ENCODE assay signal across 8 cellular contexts in genomic region chr16:30953511-30954124, GRCh38. TPM values are rescaled to one million over a fixed set of nuclear protein-coding genes. Genes with fewer than 3 reads are reported as not detected.
DNase-seq lines count a peak whose midpoint lies in the region; ATAC-seq and TF ChIP-seq lines count a peak whose summit lies in the region.

No MANE protein-coding gene starts in this region.

- peaks cover 18% of the 10 kb centered on the region for H3K36me3 Mint-ChIP-seq in activated B cell treated with CpG ODN at 0.5 μM for 24 hours (ENCODE audit: low read depth)
- H3K36me3 Mint-ChIP-seq in chondrocyte (ENCODE audit: low read depth): no peaks in the 10 kb centered on the region

- no peak for ATAC-seq in activated B cell treated with CpG ODN at 0.5 μM for 24 hours (ENCODE audit: low read depth)

- peak; percentile 26 for DNase-seq in AG08395 (ENCODE audit: low spot score)
- peak; percentile 60 for DNase-seq in NCI-H345 treated with DMSO at 0.1 percent for 48 hours (lab: John Stamatoyannopoulos, UW; ENCODE audit: unreplicated experiment)
- DNase-seq in activated B cell treated with CpG ODN at 0.5 μM for 24 hours: peak; percentile 42
- no peak for DNase-seq in chondrocyte (ENCODE audit: low spot score)
- DNase-seq in lung microvascular endothelial cell (ENCODE audit: low read depth in 2 of 2): peak; percentile 85 to 86
- DNase-seq in stimulated activated CD8-positive, alpha-beta memory T cell treated with anti-CD3 and anti-CD28 coated beads, Interleukin-7, amount 100 ng/mL, for 1 hour (ENCODE audit: low read depth in 2 of 2): peak; percentile 19 to 38
- DNase-seq in GM19238 (ENCODE audit: insufficient read length, low spot score): no peak

- H3K9me3 Mint-ChIP-seq in activated B cell treated with CpG ODN at 0.5 μM for 24 hours (no peaks in the 10 kb centered on the region), chondrocyte (ENCODE audit: low read depth) (no peaks in the 10 kb centered on the region)

- intact Hi-C loops in activated B cell treated with CpG ODN at 0.5 μM for 24 hours (cut with micrococcal nuclease): loop anchor here (10.0 kb wide), 1 partner anchor 921 kb away; the partner anchor contains the start of gene ZNF267

- H3K27ac Mint-ChIP-seq in activated B cell treated with CpG ODN at 0.5 μM for 24 hours (no peak overlapping the region), chondrocyte (ENCODE audit: unreplicated experiment) (peak overlapping the region; percentile 51)

- TF ChIP-seq POLR2A in GM19099 (IDR thresholded peaks at IDR 0.05; ENCODE audit: extremely low read depth, insufficient read length, low read depth): peak; percentile 26

- no peaks in the 10 kb centered on the region for H3K27me3 Mint-ChIP-seq in activated B cell treated with CpG ODN at 0.5 μM for 24 hours
- no peaks in the 10 kb centered on the region for H3K27me3 Mint-ChIP-seq in chondrocyte (ENCODE audit: low read depth)

- POLR2A ChIA-PET in activated B cell treated with CpG ODN at 0.5 μM for 24 hours (lab: Charles Lee): interaction anchor here (1.4 to 2.4 kb wide), 2 partner anchors 24 to 121 kb away, joined by 3 to 12 read pairs; partner anchors contain the start of genes ZNF646 and ZNF668

- CTCF ChIA-PET in activated B cell treated with CpG ODN at 0.5 μM for 24 hours (lab: Charles Lee): interaction anchor here (1.1 to 1.9 kb wide), 6 partner anchors 12 to 490 kb away, joined by 3 to 6 read pairs (median 4); partner anchors contain the start of gene KAT8

- TF ChIP-seq CTCF in activated B cell treated with CpG ODN at 0.5 μM for 24 hours (IDR thresholded peaks at IDR 0.05) (no peak), chondrocyte (IDR thresholded peaks at IDR 0.05) (peak; percentile 88)

- H3K4me1 Mint-ChIP-seq in activated B cell treated with CpG ODN at 0.5 μM for 24 hours (peaks cover 31% of the 10 kb centered on the region), chondrocyte (ENCODE audit: low read depth) (peaks cover 39% of the 10 kb centered on the region)

- H3K4me3 Mint-ChIP-seq in activated B cell treated with CpG ODN at 0.5 μM for 24 hours (no peak overlapping the region), chondrocyte (ENCODE audit: unreplicated experiment) (no peak overlapping the region)

RNA-seq across cellular contexts. Expression of gene SETD1A, which starts 3.9 kb away (rescaled TPM):
- total RNA-seq in activated B cell treated with CpG ODN at 0.5 μM for 24 hours (29.6 and 32.8 TPM in 2 replicates), chondrocyte (15.0 to 18.0 TPM (median 15.8 TPM) in 3 replicates), lung microvascular endothelial cell (1.7 and 2.2 TPM in 2 replicates)

RNA-seq across cellular contexts. Expression of gene ORAI3, which starts 4.8 kb away (rescaled TPM):
- total RNA-seq in activated B cell treated with CpG ODN at 0.5 μM for 24 hours (25.1 and 30.6 TPM in 2 replicates), chondrocyte (10.3 to 16.0 TPM (median 15.6 TPM) in 3 replicates), lung microvascular endothelial cell (22.9 and 24.8 TPM in 2 replicates)

RNA-seq across cellular contexts. Expression of gene FBXL19, which starts 30.2 kb away (rescaled TPM):
- 20.3 and 24.2 TPM in 2 replicates for total RNA-seq in activated B cell treated with CpG ODN at 0.5 μM for 24 hours
- 19.4 to 21.5 TPM (median 20.5 TPM) in 3 replicates for total RNA-seq in chondrocyte
- total RNA-seq in lung microvascular endothelial cell: 14.3 and 15.7 TPM in 2 replicates

RNA-seq across cellular contexts. Expression of gene HSD3B7, which starts 31.4 kb away (rescaled TPM):
- total RNA-seq in activated B cell treated with CpG ODN at 0.5 μM for 24 hours (1.3 and 1.6 TPM in 2 replicates), chondrocyte (10.8 to 12.4 TPM (median 12.3 TPM) in 3 replicates), lung microvascular endothelial cell (13.3 and 26.0 TPM in 2 replicates)

RNA-seq across cellular contexts. Expression of gene STX1B, which starts 56.8 kb away (rescaled TPM):
- total RNA-seq in activated B cell treated with CpG ODN at 0.5 μM for 24 hours (1.2 and 1.6 TPM in 2 replicates), chondrocyte (1.4 to 4.0 TPM (median 1.7 TPM) in 3 replicates), lung microvascular endothelial cell (under 0.01 and 0.40 TPM in 2 replicates)

Comparison
In these comparisons a context has a peak if more than half of its experiments do, and no peak if none do; other contexts are left out.
1. DNase-seq: peak in AG08395 (single experiment), NCI-H345 treated with DMSO at 0.1 percent for 48 hours (single experiment), activated B cell treated with CpG ODN at 0.5 μM for 24 hours (single experiment), lung microvascular endothelial cell (2 of 2) and stimulated activated CD8-positive, alpha-beta memory T cell treated with anti-CD3 and anti-CD28 coated beads, Interleukin-7, amount 100 ng/mL, for 1 hour (2 of 2); none in chondrocyte (single experiment) and GM19238 (single experiment).